ENCODE assay signal across 24 cellular contexts in genomic region chr10:103620891-103621777, GRCh38.
A peak's percentile ranks its signal among the peaks of the same experiment; 100 is the strongest.
DNase-seq lines count a peak whose midpoint lies in the region; ATAC-seq and TF ChIP-seq lines count a peak whose summit lies in the region.
"Had no signal": no experiment of that assay in that cellular context is flagged by ENCODE, and none has a peak within 500 bp of the region (broad histone marks: within the 10 kb centered on the region; RNA-seq: fewer than 3 reads in every experiment).

No MANE protein-coding gene starts in this region.

- no peaks in the 10 kb centered on the region for H3K9me3 ChIP-seq in right atrium auricular region
- H3K9me3 ChIP-seq: mucosa of descending colon, ovary had no signal

- peak; percentile 36 for TF ChIP-seq POLR2A in erythroblast (IDR thresholded peaks at IDR 0.05; ENCODE audit: low read length)

- H3K4me3 ChIP-seq in right atrium auricular region = no peak overlapping the region
- H3K4me3 ChIP-seq: cardiac muscle cell, mucosa of descending colon, ovary had no signal

- no peak for TF ChIP-seq CTCF in right atrium auricular region (IDR thresholded peaks at IDR 0.05)

- H3K27me3 ChIP-seq in right atrium auricular region = no peaks in the 10 kb centered on the region
- H3K27me3 ChIP-seq: cardiac muscle cell, ovary had no signal

- peaks cover 0 to 63% of the 10 kb centered on the region in 2 donors for H3K4me1 ChIP-seq in right atrium auricular region

- DNase-seq in left ventricle myocardium superior (peak; percentile 34), right atrium auricular region (ENCODE audit: low spot score) (no peak), erythroblast (lab: John Stamatoyannopoulos, UW) (peak; percentile 26 to 56), sciatic nerve (ENCODE audit: low spot score) (no peak), NCI-H1092 (lab: John Stamatoyannopoulos, UW) (no peak)
- DNase-seq: activated CD8-positive, alpha-beta T cell treated with anti-CD3 and anti-CD28 coated beads for 36 hours; activated naive CD8-positive, alpha-beta T cell treated with anti-CD3 and anti-CD28 coated beads, Interleukin-2, amount 10 ng/mL, durations not matched to agents 7 days and 5 days; activated T-cell treated with anti-CD3 and anti-CD28 coated beads, Interleukin-2, amount 50 U/mL, for 4 hours; CD4-positive, alpha-beta T cell; DND-41; effector memory CD8-positive, alpha-beta T cell; foreskin fibroblast; left colon; MV-4-11; NCI-H2029 treated with DMSO at 0.1 percent for 48 hours; NCI-H524; ovary; SHP77 treated with DMSO at 0.1 percent for 48 hours; trophoblast cell had no signal

- ATAC-seq in left ventricle myocardium superior (no peak), sciatic nerve (peak; percentile 7), GM19023 (IDR thresholded peaks at IDR 0.05; ENCODE audit: unreplicated experiment) (no peak), GM18519 (IDR thresholded peaks at IDR 0.05; ENCODE audit: low FRiP score, unreplicated experiment) (no peak), GM21717 (IDR thresholded peaks at IDR 0.05; ENCODE audit: unreplicated experiment) (no peak)
- ATAC-seq: activated CD8-positive, alpha-beta T cell treated with anti-CD3 and anti-CD28 coated beads for 36 hours; activated T-cell treated with anti-CD3 and anti-CD28 coated beads, Interleukin-2, amount 50 U/mL, for 4 hours; effector memory CD8-positive, alpha-beta T cell; left colon; mucosa of descending colon had no signal

- intact Hi-C loops in left ventricle myocardium superior (cut with micrococcal nuclease) (no loop called here), sciatic nerve (cut with DNase I) (no loop called here)

- peaks cover 25% of the 10 kb centered on the region for H3K36me3 ChIP-seq in right atrium auricular region
- H3K36me3 ChIP-seq: ovary had no signal

- H3K27ac ChIP-seq in right atrium auricular region = peak overlapping the region in 1 of 2 donors; percentile 2
- H3K27ac ChIP-seq: cardiac muscle cell had no signal

Comparison
In these comparisons a context has a peak if more than half of its experiments do, and no peak if none do; other contexts are left out.
1. DNase-seq: peak in left ventricle myocardium superior (single experiment) and erythroblast (2 of 2); none in right atrium auricular region (single experiment), sciatic nerve (single experiment) and NCI-H1092 (single experiment).